9 cellular contexts compared by ENCODE assay signal in genomic region chr1:156492591-156493080, GRCh38. TPM values are rescaled to one million over a fixed set of nuclear protein-coding genes. Genes with fewer than 3 reads are reported as not detected.
A peak's percentile ranks its signal among the peaks of the same experiment; 100 is the strongest.
DNase-seq lines count a peak whose midpoint lies in the region; ATAC-seq and TF ChIP-seq lines count a peak whose summit lies in the region.
"Had no signal": no experiment of that assay in that cellular context is flagged by ENCODE, and none has a peak within 500 bp of the region (broad histone marks: within the 10 kb centered on the region; RNA-seq: fewer than 3 reads in every experiment).

No MANE protein-coding gene starts in this region.

- POLR2A ChIA-PET in WTC11 (lab: Charles Lee) = interaction anchor here (0.6 to 3.2 kb wide), 3 partner anchors 9 to 159 kb away, joined by 4 to 29 read pairs (median 4); partner anchors contain the start of gene MEF2D
- POLR2A ChIA-PET in A673 (lab: Charles Lee; ENCODE audit: low non-redundant PET) = interaction anchor here (0.6 kb wide), 1 partner anchor 516 kb away, joined by 3 read pairs; no protein-coding TSS in a partner anchor

- CTCF ChIA-PET in activated naive CD4-positive, alpha-beta T cell treated with anti-CD3 and anti-CD28 coated beads, Interleukin-2, amount 10 ng/mL, durations not matched to agents 7 days and 5 days (lab: Charles Lee) = interaction anchor here (0.9 to 13.8 kb wide), 3 partner anchors 8 to 32 kb away, joined by 3 to 150 read pairs (median 50); partner anchors contain the start of gene MEF2D
- CTCF ChIA-PET in WTC11 (lab: Charles Lee) (interaction anchor here (0.9 to 6.0 kb wide), 3 partner anchors 10 to 12 kb away, joined by 3 to 145 read pairs (median 82); partner anchors contain the start of gene MEF2D), A673 (lab: Charles Lee) (no interaction called here)

- TF ChIP-seq CTCF in WTC11 (IDR thresholded peaks at IDR 0.05) (no peak), lung (IDR thresholded peaks at IDR 0.05; ENCODE audit: control extremely low read depth, extremely low read depth) (no peak), type B pancreatic cell (conservative IDR thresholded peaks at IDR 0.05) (no peak), A673 (conservative IDR thresholded peaks at IDR 0.05; ENCODE audit: low read depth, low read length) (no peak)

- no peaks in the 10 kb centered on the region for H3K9me3 Mint-ChIP-seq in activated naive CD4-positive, alpha-beta T cell treated with anti-CD3 and anti-CD28 coated beads, Interleukin-2, amount 50 U/mL, for 24 hours
- H3K9me3 Mint-ChIP-seq in activated naive CD4-positive, alpha-beta T cell treated with anti-CD3 and anti-CD28 coated beads, Interleukin-2, amount 10 ng/mL, durations not matched to agents 7 days and 5 days = no peaks in the 10 kb centered on the region
- H3K9me3 Mint-ChIP-seq in WTC11 (no peaks in the 10 kb centered on the region), type B pancreatic cell (no peaks in the 10 kb centered on the region)

- H3K36me3 ChIP-seq in lung (ENCODE audit: control insufficient read depth in 2 of 2, insufficient read depth in 2 of 2, low read length in 2 of 2) = peaks cover 0 to 4% of the 10 kb centered on the region in 2 donors
- no peaks in the 10 kb centered on the region for H3K36me3 ChIP-seq in A673 (ENCODE audit: insufficient read depth, low read length, poor library complexity, severe bottlenecking)

- peaks cover 62 to 91% of the 10 kb centered on the region in 2 donors for H3K4me1 ChIP-seq in lung (ENCODE audit: control insufficient read depth in 2 of 2, insufficient read depth in 2 of 2, low read length in 2 of 2)
- H3K4me1 ChIP-seq in A673 (ENCODE audit: insufficient read depth, low read length, poor library complexity, severe bottlenecking) = peaks cover 37% of the 10 kb centered on the region

- H3K4me1 Mint-ChIP-seq in activated naive CD4-positive, alpha-beta T cell treated with anti-CD3 and anti-CD28 coated beads, Interleukin-2, amount 50 U/mL, for 24 hours = peaks cover 100% of the 10 kb centered on the region
- H3K4me1 Mint-ChIP-seq in activated naive CD4-positive, alpha-beta T cell treated with anti-CD3 and anti-CD28 coated beads, Interleukin-2, amount 10 ng/mL, durations not matched to agents 7 days and 5 days = peaks cover 89% of the 10 kb centered on the region
- H3K4me1 Mint-ChIP-seq in WTC11 (peaks cover 92% of the 10 kb centered on the region), type B pancreatic cell (ENCODE audit: unreplicated experiment) (peaks cover 61% of the 10 kb centered on the region)

- H3K27ac ChIP-seq in lung (ENCODE audit: low read depth in 1 of 2, low read length in 1 of 2) (peak overlapping the region; percentile 0 to 75), A673 (ENCODE audit: low read depth, low read length, poor library complexity, severe bottlenecking) (no peak overlapping the region)

- peaks cover 4% of the 10 kb centered on the region for H3K36me3 Mint-ChIP-seq in activated naive CD4-positive, alpha-beta T cell treated with anti-CD3 and anti-CD28 coated beads, Interleukin-2, amount 50 U/mL, for 24 hours
- H3K36me3 Mint-ChIP-seq in activated naive CD4-positive, alpha-beta T cell treated with anti-CD3 and anti-CD28 coated beads, Interleukin-2, amount 10 ng/mL, durations not matched to agents 7 days and 5 days = peaks cover 44% of the 10 kb centered on the region
- H3K36me3 Mint-ChIP-seq in WTC11 = no peaks in the 10 kb centered on the region
- H3K36me3 Mint-ChIP-seq in type B pancreatic cell = no peaks in the 10 kb centered on the region

- BruUV-seq in A673 (replicated peaks; lab: Mats Ljungman, UMichigan) = no TSS peak

- H3K4me3 Mint-ChIP-seq in activated naive CD4-positive, alpha-beta T cell treated with anti-CD3 and anti-CD28 coated beads, Interleukin-2, amount 50 U/mL, for 24 hours = peak overlapping the region; percentile 19
- no peak overlapping the region for H3K4me3 Mint-ChIP-seq in activated naive CD4-positive, alpha-beta T cell treated with anti-CD3 and anti-CD28 coated beads, Interleukin-2, amount 10 ng/mL, durations not matched to agents 7 days and 5 days
- H3K4me3 Mint-ChIP-seq in WTC11 (no peak overlapping the region), type B pancreatic cell (peak overlapping the region; percentile 27)

- H3K27me3 ChIP-seq in lung (ENCODE audit: control insufficient read depth, insufficient read depth) = no peaks in the 10 kb centered on the region
- no peaks in the 10 kb centered on the region for H3K27me3 ChIP-seq in A673 (replicated peaks; ENCODE audit: insufficient read depth, low read depth, low read length, poor library complexity)

- H3K27me3 Mint-ChIP-seq in activated naive CD4-positive, alpha-beta T cell treated with anti-CD3 and anti-CD28 coated beads, Interleukin-2, amount 50 U/mL, for 24 hours = no peaks in the 10 kb centered on the region
- H3K27me3 Mint-ChIP-seq in activated naive CD4-positive, alpha-beta T cell treated with anti-CD3 and anti-CD28 coated beads, Interleukin-2, amount 10 ng/mL, durations not matched to agents 7 days and 5 days = no peaks in the 10 kb centered on the region
- H3K27me3 Mint-ChIP-seq in WTC11 (ENCODE audit: low read depth) (no peaks in the 10 kb centered on the region), type B pancreatic cell (no peaks in the 10 kb centered on the region)

- no peak for ATAC-seq in WTC11
- ATAC-seq in lung (ENCODE audit: insufficient read depth, low FRiP score) = no peak
- no peak for ATAC-seq in GM21381 (IDR thresholded peaks at IDR 0.05; ENCODE audit: unreplicated experiment)

- intact Hi-C loops in A673 (cut with micrococcal nuclease; ENCODE audit: unreplicated experiment) = no loop called here

- no peak for DNase-seq in activated naive CD4-positive, alpha-beta T cell treated with anti-CD3 and anti-CD28 coated beads, Interleukin-2, amount 10 ng/mL, durations not matched to agents 7 days and 5 days
- DNase-seq in WTC11 (ENCODE audit: low spot score) (no peak), lung (ENCODE audit: low spot score) (no peak), type B pancreatic cell (ENCODE audit: extremely low spot score, unreplicated experiment) (no peak), A673 (ENCODE audit: low spot score) (no peak), 8988T (no peak)
- DNase-seq: DND-41 had no signal

- peak overlapping the region; percentile 82 for H3K27ac Mint-ChIP-seq in activated naive CD4-positive, alpha-beta T cell treated with anti-CD3 and anti-CD28 coated beads, Interleukin-2, amount 50 U/mL, for 24 hours
- H3K27ac Mint-ChIP-seq in activated naive CD4-positive, alpha-beta T cell treated with anti-CD3 and anti-CD28 coated beads, Interleukin-2, amount 10 ng/mL, durations not matched to agents 7 days and 5 days = no peak overlapping the region
- H3K27ac Mint-ChIP-seq in WTC11 (0 out of 2 replicates have a peak overlapping the region, but pooled peaks have one; percentile 24), type B pancreatic cell (no peak overlapping the region)

- H3K9me3 ChIP-seq in lung (ENCODE audit: control insufficient read depth in 2 of 2, insufficient read depth in 1 of 2, low read length in 1 of 2) = no peaks in the 10 kb centered on the region
- no peaks in the 10 kb centered on the region for H3K9me3 ChIP-seq in A673 (ENCODE audit: low read depth, low read length, poor library complexity, severe bottlenecking)

- H3K4me3 ChIP-seq in lung = no peak overlapping the region
- no peak overlapping the region for H3K4me3 ChIP-seq in A673 (ENCODE audit: low read depth, low read length, poor library complexity, severe bottlenecking)

- 12 to 31% methylated on average over 7 of the region's 7 CpGs for WGBS in lung, 2 donors

TF ChIP-seq in WTC11, 78 proteins besides CTCF, POLR2A, EP300 and RAD21 (continues in another document):
- TF ChIP-seq ESRRA (CRISPR knock-in tag; IDR thresholded peaks at IDR 0.05; ENCODE audit: borderline replicate concordance) (no peak), MXD4 (CRISPR knock-in tag; IDR thresholded peaks at IDR 0.05; ENCODE audit: borderline replicate concordance) (no peak), ETV6 (CRISPR knock-in tag; IDR thresholded peaks at IDR 0.05) (no peak), NR1H2 (CRISPR knock-in tag; IDR thresholded peaks at IDR 0.05) (no peak), ZNF512 (CRISPR knock-in tag; IDR thresholded peaks at IDR 0.05; ENCODE audit: borderline replicate concordance) (no peak), FOXP1 (CRISPR knock-in tag; IDR thresholded peaks at IDR 0.05; ENCODE audit: borderline replicate concordance) (no peak)
- TF ChIP-seq, protein P1, sequence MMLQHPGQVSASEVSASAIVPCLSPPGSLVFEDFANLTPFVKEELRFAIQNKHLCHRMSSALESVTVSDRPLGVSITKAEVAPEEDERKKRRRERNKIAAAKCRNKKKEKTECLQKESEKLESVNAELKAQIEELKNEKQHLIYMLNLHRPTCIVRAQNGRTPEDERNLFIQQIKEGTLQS (CRISPR knock-in tag; conservative IDR thresholded peaks at IDR 0.05) = no peak

RNA-seq across cellular contexts. Expression of gene MEF2D, which starts 7.9 kb away (rescaled TPM):
- total RNA-seq in WTC11 (2021) = 20.6 to 24.1 TPM (median 24.0 TPM) in 3 replicates
- total RNA-seq in lung = 10 to 100 TPM; 23.0 to 52.5 TPM
- 10 to 100 TPM; 23.0 to 23.3 TPM for polyA plus RNA-seq in lung
- total RNA-seq in type B pancreatic cell (ENCODE audit: low replicate concordance) = 20.7 and 26.1 TPM in 2 replicates
- 18.3 and 21.8 TPM in 2 replicates for total RNA-seq in A673 (2021)

Comparison
In these comparisons a context has a peak if more than half of its experiments do, and no peak if none do; other contexts are left out.
1. H3K27ac Mint-ChIP-seq: peak in activated naive CD4-positive, alpha-beta T cell treated with anti-CD3 and anti-CD28 coated beads, Interleukin-2, amount 50 U/mL, for 24 hours (single experiment) and WTC11 (single experiment); none in activated naive CD4-positive, alpha-beta T cell treated with anti-CD3 and anti-CD28 coated beads, Interleukin-2, amount 10 ng/mL, durations not matched to agents 7 days and 5 days (single experiment) and type B pancreatic cell (single experiment).
2. H3K4me3 Mint-ChIP-seq: peak in activated naive CD4-positive, alpha-beta T cell treated with anti-CD3 and anti-CD28 coated beads, Interleukin-2, amount 50 U/mL, for 24 hours (single experiment) and type B pancreatic cell (single experiment); none in activated naive CD4-positive, alpha-beta T cell treated with anti-CD3 and anti-CD28 coated beads, Interleukin-2, amount 10 ng/mL, durations not matched to agents 7 days and 5 days (single experiment) and WTC11 (single experiment).